In the genomic region with DNA sequence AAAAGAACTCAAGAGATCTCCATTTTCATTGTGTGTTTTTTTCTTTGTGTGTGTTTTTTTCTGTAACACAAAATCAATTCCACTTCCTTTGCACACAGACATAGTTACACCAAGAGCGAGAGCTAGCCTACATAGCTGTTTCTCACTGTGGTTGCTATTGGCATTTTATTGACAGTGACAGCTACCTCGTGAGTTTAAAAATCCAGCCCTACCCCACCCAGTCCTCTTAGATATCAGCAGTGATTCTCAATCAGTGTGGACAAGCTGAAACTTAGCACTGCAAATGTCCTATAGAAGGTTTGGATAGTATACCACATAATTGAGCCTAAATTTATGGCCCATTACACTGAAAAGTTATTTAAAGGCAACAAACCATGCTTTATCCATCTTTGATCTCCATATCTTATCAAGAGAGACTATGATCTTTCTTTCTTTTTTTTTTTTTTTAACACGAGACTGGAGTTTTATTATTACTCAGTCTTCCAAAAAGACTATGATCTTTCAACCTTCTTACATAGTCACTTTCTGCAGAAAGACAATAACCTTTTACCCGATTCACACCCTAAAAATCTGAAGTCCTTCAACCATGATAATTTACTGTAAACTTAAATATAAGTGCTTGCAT, we compare ENCODE assay signal across 1 cellular context.
TF ChIP-seq lines count a peak whose summit lies in the region.

No MANE protein-coding gene starts in this region.

TF ChIP-seq in GM12878, 131 proteins besides CTCF, POLR2A, EP300 and RAD21 (continued from another document):
- TF ChIP-seq ZZZ3 (IDR thresholded peaks at IDR 0.05; ENCODE audit: control insufficient read depth, insufficient read length, low read depth) (no peak), SMAD1 (IDR thresholded peaks at IDR 0.05; ENCODE audit: low read depth, partially characterized antibody) (no peak), LARP7 (IDR thresholded peaks at IDR 0.05) (no peak), BHLHE40 (IDR thresholded peaks at IDR 0.05; ENCODE audit: borderline replicate concordance in 1 of 2, low read depth in 2 of 2, low read length in 1 of 2) (peak in 1 of 2 experiments; percentile 40; a peak in 1 of 4 replicates), CHD2 (IDR thresholded peaks at IDR 0.05; ENCODE audit: borderline replicate concordance, low read depth, low read length) (no peak), RUNX3 (IDR thresholded peaks at IDR 0.05; ENCODE audit: low read length) (peak; percentile 27; the same call in 1 of the 2 replicates)
- TF ChIP-seq, protein P1, sequence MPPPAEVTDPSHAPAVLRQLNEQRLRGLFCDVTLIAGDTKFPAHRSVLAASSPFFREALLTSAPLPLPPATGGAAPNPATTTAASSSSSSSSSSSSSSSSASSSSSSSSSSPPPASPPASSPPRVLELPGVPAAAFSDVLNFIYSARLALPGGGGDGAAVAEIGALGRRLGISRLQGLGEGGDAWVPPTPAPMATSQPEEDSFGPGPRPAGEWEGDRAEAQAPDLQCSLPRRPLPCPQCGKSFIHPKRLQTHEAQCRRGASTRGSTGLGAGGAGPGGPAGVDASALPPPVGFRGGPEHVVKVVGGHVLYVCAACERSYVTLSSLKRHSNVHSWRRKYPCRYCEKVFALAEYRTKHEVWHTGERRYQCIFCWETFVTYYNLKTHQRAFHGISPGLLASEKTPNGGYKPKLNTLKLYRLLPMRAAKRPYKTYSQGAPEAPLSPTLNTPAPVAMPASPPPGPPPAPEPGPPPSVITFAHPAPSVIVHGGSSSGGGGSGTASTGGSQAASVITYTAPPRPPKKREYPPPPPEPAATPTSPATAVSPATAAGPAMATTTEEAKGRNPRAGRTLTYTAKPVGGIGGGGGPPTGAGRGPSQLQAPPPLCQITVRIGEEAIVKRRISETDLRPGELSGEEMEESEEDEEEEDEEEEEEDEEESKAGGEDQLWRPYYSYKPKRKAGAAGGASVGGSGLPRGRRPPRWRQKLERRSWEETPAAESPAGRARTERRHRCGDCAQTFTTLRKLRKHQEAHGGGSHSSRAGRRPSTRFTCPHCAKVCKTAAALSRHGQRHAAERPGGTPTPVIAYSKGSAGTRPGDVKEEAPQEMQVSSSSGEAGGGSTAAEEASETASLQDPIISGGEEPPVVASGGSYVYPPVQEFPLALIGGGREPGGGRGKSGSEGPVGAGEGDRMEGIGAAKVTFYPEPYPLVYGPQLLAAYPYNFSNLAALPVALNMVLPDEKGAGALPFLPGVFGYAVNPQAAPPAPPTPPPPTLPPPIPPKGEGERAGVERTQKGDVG (CRISPR knock-in tag; IDR thresholded peaks at IDR 0.05) = no peak
